In genomic region chr7:143368387-143368786, GRCh38 we compare ENCODE assay signal across 21 cellular contexts. TPM values are rescaled to one million over a fixed set of nuclear protein-coding genes. Genes with fewer than 3 reads are reported as not detected.
DNase-seq lines count a peak whose midpoint lies in the region; ATAC-seq and TF ChIP-seq lines count a peak whose summit lies in the region.
"Had no signal": no experiment of that assay in that cellular context is flagged by ENCODE, and none has a peak within 500 bp of the region (broad histone marks: within the 10 kb centered on the region; RNA-seq: fewer than 3 reads in every experiment).

No MANE protein-coding gene starts in this region.

- RAD21 ChIA-PET in HCT116 (lab: Charles Lee; ENCODE audit: low non-redundant PET in 1 of 2, low total read pairs in 2 of 2, uncharacterized antibody in 2 of 2, unreplicated experiment in 2 of 2), result no interaction called here

- H4K20me1 ChIP-seq in HCT116 (ENCODE audit: insufficient read depth) (no peaks in the 10 kb centered on the region), osteoblast (ENCODE audit: insufficient read depth, low read length) (no peaks in the 10 kb centered on the region)

- H3K27me3 Mint-ChIP-seq in Caco-2 (ENCODE audit: insufficient read depth, unreplicated experiment), result no peaks in the 10 kb centered on the region
- peaks cover 30% of the 10 kb centered on the region for H3K27me3 Mint-ChIP-seq in mesothelial cell of epicardium (ENCODE audit: low read depth)

- peak overlapping the region; percentile 96 for H3K27ac Mint-ChIP-seq in Caco-2 (ENCODE audit: unreplicated experiment)
- no peak overlapping the region for H3K27ac Mint-ChIP-seq in mesothelial cell of epicardium
- H3K27ac Mint-ChIP-seq: CD4-positive, alpha-beta T cell; HFFc6 had no signal

- peak overlapping the region; percentile 7 for H3K27ac ChIP-seq in HCT116 (ENCODE audit: low read depth, low read length)
- H3K27ac ChIP-seq in colonic mucosa, result peak overlapping the region; percentile 76
- H3K27ac ChIP-seq in osteoblast (ENCODE audit: low read depth, low read length), result no peak overlapping the region
- H3K27ac ChIP-seq: SJSA1 had no signal

- no peak overlapping the region for H3K9ac ChIP-seq in HCT116 (ENCODE audit: low read length)
- peak overlapping the region in 1 of 2 donors; percentile 70 for H3K9ac ChIP-seq in colonic mucosa (ENCODE audit: low read depth in 2 of 2, low read length in 2 of 2)

- H3K36me3 Mint-ChIP-seq in Caco-2 (ENCODE audit: insufficient read depth, unreplicated experiment) (peaks cover 11% of the 10 kb centered on the region), mesothelial cell of epicardium (no peaks in the 10 kb centered on the region)

- H3K4me3 Mint-ChIP-seq in Caco-2 (ENCODE audit: unreplicated experiment) (no peak overlapping the region), mesothelial cell of epicardium (no peak overlapping the region)
- H3K4me3 Mint-ChIP-seq: CD4-positive, alpha-beta T cell; HFFc6 had no signal

- BruUV-seq in Caco-2 (replicated peaks; lab: Mats Ljungman, UMichigan) (no TSS peak), HCT116 (replicated peaks; lab: Mats Ljungman, UMichigan) (no TSS peak)

- H3K4me2 ChIP-seq in HCT116 (ENCODE audit: low read length), result peak overlapping the region; percentile 59
- no peak overlapping the region for H3K4me2 ChIP-seq in osteoblast (ENCODE audit: insufficient read depth, low read length)

- H3K4me3 ChIP-seq in Caco-2 (ENCODE audit: low read depth, low read length), result no peak overlapping the region
- no peak overlapping the region for H3K4me3 ChIP-seq in HCT116 (replicated peaks in 1 of 2; ENCODE audit: low read depth in 1 of 2, low read length in 2 of 2)
- no peak overlapping the region for H3K4me3 ChIP-seq in colonic mucosa
- H3K4me3 ChIP-seq in osteoblast (ENCODE audit: insufficient read depth, low read length), result no peak overlapping the region
- H3K4me3 ChIP-seq: K562, Peyer's patch, SJSA1 had no signal

- H3K9me2 ChIP-seq in HCT116 (ENCODE audit: insufficient read depth), result no peaks in the 10 kb centered on the region

- H3K9me3 Mint-ChIP-seq in Caco-2 (ENCODE audit: unreplicated experiment), result no peaks in the 10 kb centered on the region
- H3K9me3 Mint-ChIP-seq in mesothelial cell of epicardium, result no peaks in the 10 kb centered on the region
- H3K9me3 Mint-ChIP-seq: CD4-positive, alpha-beta T cell; HFFc6 had no signal

- no peak for TF ChIP-seq RAD21 in HCT116 (IDR thresholded peaks at IDR 0.05; ENCODE audit: low read depth)

- H3K27me3 ChIP-seq in Caco-2 (replicated peaks; ENCODE audit: control insufficient read depth, insufficient read depth, low read length), result no peaks in the 10 kb centered on the region
- H3K27me3 ChIP-seq in HCT116 (ENCODE audit: insufficient read depth, low read length), result no peaks in the 10 kb centered on the region
- H3K27me3 ChIP-seq in colonic mucosa, result peaks cover 7% of the 10 kb centered on the region
- H3K27me3 ChIP-seq in osteoblast (ENCODE audit: insufficient read depth, low read length), result peaks cover 18% of the 10 kb centered on the region
- H3K27me3 ChIP-seq: Peyer's patch had no signal

- TF ChIP-seq CTCF in Caco-2 (IDR thresholded peaks at IDR 0.05; ENCODE audit: insufficient read depth in 1 of 2, low read depth in 1 of 2, low read length in 1 of 2, severe bottlenecking in 1 of 2, unreplicated experiment in 1 of 2) (no peak), HCT116 (IDR thresholded peaks at IDR 0.05 in 2 of 3, conservative IDR thresholded peaks at IDR 0.05 in 1 of 3; ENCODE audit: borderline replicate concordance in 1 of 3, insufficient read depth in 1 of 3, low read depth in 2 of 3, low read length in 2 of 3) (no peak), colonic mucosa (IDR thresholded peaks at IDR 0.05) (no peak), osteoblast (IDR thresholded peaks at IDR 0.05; ENCODE audit: extremely low read depth, low read depth, low read length) (no peak), mesothelial cell of epicardium (IDR thresholded peaks at IDR 0.05; ENCODE audit: unreplicated experiment) (no peak)

- intact Hi-C loops in Caco-2 (cut with micrococcal nuclease; ENCODE audit: unreplicated experiment) (no loop called here), HCT116 (cut with micrococcal nuclease) (no loop called here), colonic mucosa (cut with DNase I) (no loop called here)

- no peaks in the 10 kb centered on the region for H3K36me3 ChIP-seq in Caco-2 (ENCODE audit: control insufficient read depth, insufficient read depth, low read length)
- no peaks in the 10 kb centered on the region for H3K36me3 ChIP-seq in HCT116 (ENCODE audit: control insufficient read depth in 1 of 2, insufficient read depth in 2 of 2, low read length in 2 of 2)
- H3K36me3 ChIP-seq in colonic mucosa, result no peaks in the 10 kb centered on the region
- no peaks in the 10 kb centered on the region for H3K36me3 ChIP-seq in osteoblast (ENCODE audit: insufficient read depth, low read length)
- H3K36me3 ChIP-seq: Peyer's patch, SJSA1 had no signal

- H3K4me1 Mint-ChIP-seq in Caco-2 (ENCODE audit: low read depth, unreplicated experiment), result peaks cover 50% of the 10 kb centered on the region
- peaks cover 8% of the 10 kb centered on the region for H3K4me1 Mint-ChIP-seq in mesothelial cell of epicardium

- POLR2A ChIA-PET in Caco-2 (lab: Charles Lee) (interaction anchor here (0.6 to 1.0 kb wide), 4 partner anchors 12 to 80 kb away, joined by 3 to 4 read pairs (median 3); partner anchors contain the start of genes CASP2 and EPHA1), HCT116 (lab: Charles Lee) (interaction anchor here (0.9 kb wide), 1 partner anchor 13 kb away, joined by 3 read pairs; no protein-coding TSS in a partner anchor)

- CTCF ChIA-PET in Caco-2 (lab: Charles Lee) (interaction anchor here (0.6 to 2.9 kb wide), 4 partner anchors 12 to 128 kb away, joined by 3 to 23 read pairs (median 7); no protein-coding TSS in a partner anchor), HCT116 (lab: Charles Lee) (interaction anchor here (1.0 kb wide), 1 partner anchor 12 kb away, joined by 5 read pairs; no protein-coding TSS in a partner anchor)

- TF ChIP-seq POLR2A in HCT116 (IDR thresholded peaks at IDR 0.05; ENCODE audit: borderline replicate concordance, extremely low read depth, insufficient read depth, insufficient read length), result no peak

- DNase-seq in Caco-2, result peak in 1 of 2 experiments; percentile 26
- DNase-seq in HCT116 (ENCODE audit: low read depth, low spot score), result no peak
- no peak for DNase-seq in colonic mucosa
- DNase-seq in osteoblast (ENCODE audit: insufficient read length, low spot score, missing footprints), result peak; percentile 49
- no peak for DNase-seq in mesothelial cell of epicardium (ENCODE audit: low spot score in 2 of 2, unreplicated experiment in 2 of 2)
- DNase-seq in COLO668 (lab: John Stamatoyannopoulos, UW; ENCODE audit: unreplicated experiment), result no peak
- DNase-seq: CD4-positive, alpha-beta T cell; DMS153; NCI-H1092; NCI-H1436; NCI-H1930; NCI-H510A; NCI-H748 treated with DMSO at 0.1 percent for 48 hours had no signal

- H3K9me3 ChIP-seq in Caco-2, result no peaks in the 10 kb centered on the region
- no peaks in the 10 kb centered on the region for H3K9me3 ChIP-seq in HCT116 (ENCODE audit: control insufficient read depth in 1 of 2, insufficient read depth in 1 of 2, low read depth in 1 of 2, low read length in 2 of 2)
- no peaks in the 10 kb centered on the region for H3K9me3 ChIP-seq in colonic mucosa
- no peaks in the 10 kb centered on the region for H3K9me3 ChIP-seq in osteoblast (ENCODE audit: low read depth, low read length)
- H3K9me3 ChIP-seq: Peyer's patch, SJSA1 had no signal

- H3K79me2 ChIP-seq in HCT116 (ENCODE audit: insufficient read depth, low read length), result no peaks in the 10 kb centered on the region
- no peaks in the 10 kb centered on the region for H3K79me2 ChIP-seq in osteoblast (ENCODE audit: insufficient read depth, low read length)

- peaks cover 52% of the 10 kb centered on the region for H3K4me1 ChIP-seq in Caco-2
- peaks cover 11 to 43% of the 10 kb centered on the region in 2 experiments for H3K4me1 ChIP-seq in HCT116 (ENCODE audit: control insufficient read depth in 1 of 2, insufficient read depth in 2 of 2, low read length in 2 of 2)
- H3K4me1 ChIP-seq in colonic mucosa, result peaks cover 3% of the 10 kb centered on the region
- H3K4me1 ChIP-seq in osteoblast (ENCODE audit: insufficient read depth, low read length), result peaks cover 6% of the 10 kb centered on the region
- H3K4me1 ChIP-seq: SJSA1 had no signal

- ATAC-seq in HCT116 (peak; percentile 40), HG03460 (IDR thresholded peaks at IDR 0.05; ENCODE audit: unreplicated experiment) (no peak)
- ATAC-seq: HepG2, K562 had no signal

- H2AFZ ChIP-seq in HCT116 (ENCODE audit: low read depth, low read length, poor library complexity, severe bottlenecking), result peak overlapping the region; percentile 75
- H2AFZ ChIP-seq in osteoblast (ENCODE audit: low read length), result no peak overlapping the region

TF ChIP-seq in HCT116, 20 proteins besides CTCF, POLR2A, EP300 and RAD21 (continues in another document):
- TF ChIP-seq ATF3 (IDR thresholded peaks at IDR 0.05), result no peak
- TF ChIP-seq EGR1 (IDR thresholded peaks at IDR 0.05; ENCODE audit: low read depth), result no peak

RNA-seq across cellular contexts. Expression of gene FAM131B, which starts 5.9 kb away (rescaled TPM):
- 20.2 and 22.3 TPM in 2 replicates for total RNA-seq in Caco-2 (2022)
- total RNA-seq in HCT116 (2021; ENCODE audit: unreplicated experiment), result 0.20 TPM
- 0.21 and 0.34 TPM in 2 replicates for polyA plus RNA-seq in HCT116 (2012)
- 1 to 10 TPM in 1 of 2 donors, under 1 TPM in 1; 0.40 to 1.8 TPM for total RNA-seq in colonic mucosa
- 1.2 and 1.4 TPM in 2 replicates for total RNA-seq in osteoblast
- 5.6 to 6.1 TPM (median 5.8 TPM) in 3 replicates for total RNA-seq in mesothelial cell of epicardium
- polyA plus RNA-seq: HepG2 had no signal

RNA-seq across cellular contexts. Expression of gene ZYX, which starts 12.8 kb away (rescaled TPM):
- total RNA-seq in Caco-2 (2022), result 147 and 160 TPM in 2 replicates
- 144 TPM for total RNA-seq in HCT116 (2021; ENCODE audit: unreplicated experiment)
- 188 and 199 TPM in 2 replicates for polyA plus RNA-seq in HCT116 (2012)
- 100 to 1,000 TPM in 1 of 2 donors, 10 to 100 TPM in 1; 54.9 to 110 TPM for total RNA-seq in colonic mucosa
- 38.9 and 47.4 TPM in 2 replicates for total RNA-seq in osteoblast
- 284 to 295 TPM (median 290 TPM) in 3 replicates for total RNA-seq in mesothelial cell of epicardium

RNA-seq across cellular contexts. Expression of gene EPHA1, which starts 40.3 kb away (rescaled TPM):
- total RNA-seq in Caco-2 (2022) (66.6 and 69.2 TPM in 2 replicates), HCT116 (2021; ENCODE audit: unreplicated experiment) (29.9 TPM), colonic mucosa (10 to 100 TPM; 16.0 to 18.4 TPM), osteoblast (not detected in 2 replicates), mesothelial cell of epicardium (23.2 to 28.8 TPM (median 27.3 TPM) in 3 replicates)
- 24.3 and 26.3 TPM in 2 replicates for polyA plus RNA-seq in HCT116 (2012)
- total RNA-seq: G401, HFFc6, SJSA1 had no signal

RNA-seq across cellular contexts. Expression of gene CLCN1, which starts 52.5 kb away (rescaled TPM):
- total RNA-seq in Caco-2 (2022) (1.8 and 1.9 TPM in 2 replicates), HCT116 (2021; ENCODE audit: unreplicated experiment) (0.47 TPM), colonic mucosa (not detected), osteoblast (under 0.01 TPM in 2 replicates), mesothelial cell of epicardium (0.07 to 0.16 TPM (median 0.11 TPM) in 3 replicates)
- 0.56 and 0.94 TPM in 2 replicates for polyA plus RNA-seq in HCT116 (2012)
- total RNA-seq: CD4-positive, alpha-beta T cell; G401; HepG2; HFFc6; SJSA1 had no signal
- polyA plus RNA-seq: BJ had no signal

Comparison
In these comparisons a context has a peak if more than half of its experiments do, and no peak if none do; other contexts are left out.
1. RNA of gene EPHA1, which starts 40.3 kb away (total RNA-seq): 66.6 to 69.2 TPM in Caco-2, 29.9 TPM in HCT116 (single experiment), 23.2 to 28.8 TPM in mesothelial cell of epicardium and 16.0 to 18.4 TPM in colonic mucosa; not detected in osteoblast; every median in the first group is over 10 times any median in the second.